ENCODE assay signal across 23 cellular contexts in genomic region chr2:138722316-138722715, GRCh38. TPM values are rescaled to one million over a fixed set of nuclear protein-coding genes. Genes with fewer than 3 reads are reported as not detected.
DNase-seq lines count a peak whose midpoint lies in the region; FAIRE-seq and TF ChIP-seq lines count a peak whose summit lies in the region.
"Had no signal": no experiment of that assay in that cellular context is flagged by ENCODE, and none has a peak within 500 bp of the region (broad histone marks: within the 10 kb centered on the region; RNA-seq: fewer than 3 reads in every experiment).

No MANE protein-coding gene starts in this region.

- no peak overlapping the region for H3K27ac ChIP-seq in H1 (ENCODE audit: low read depth, low read length)
- no peak overlapping the region for H3K27ac ChIP-seq in effector memory CD4-positive, alpha-beta T cell (ENCODE audit: insufficient read depth, low read length, poor library complexity, severe bottlenecking)
- H3K27ac ChIP-seq: breast epithelium, hepatocyte, pancreas, SK-N-MC, spleen had no signal

- no peaks in the 10 kb centered on the region for H3K36me3 ChIP-seq in H1 (ENCODE audit: control insufficient read depth in 2 of 4, insufficient read depth in 4 of 4, low read length in 3 of 4)
- H3K36me3 ChIP-seq in effector memory CD4-positive, alpha-beta T cell (ENCODE audit: control insufficient read depth, insufficient read depth, low read length) = no peaks in the 10 kb centered on the region
- H3K36me3 ChIP-seq: breast epithelium, pancreas, spleen had no signal

- H3K79me1 ChIP-seq in H1 (ENCODE audit: low read depth, low read length) = no peaks in the 10 kb centered on the region; the same call in 1 of the 2 replicates

- peak; percentile 50 for DNase-seq in A172 (ENCODE audit: low spot score)
- peak; percentile 36 for DNase-seq in HT1080 (ENCODE audit: low read depth)
- DNase-seq in H1 (ENCODE audit: low read depth in 1 of 2, low spot score in 2 of 2) = no peak
- peak; percentile 21 for DNase-seq in medulla oblongata (ENCODE audit: extremely low spot score)
- DNase-seq in effector memory CD4-positive, alpha-beta T cell = no peak
- no peak for DNase-seq in hepatic stellate cell (ENCODE audit: low spot score)
- no peak for DNase-seq in LoVo (ENCODE audit: low spot score)
- no peak for DNase-seq in nephron progenitor cell
- DNase-seq: activated CD4-positive, alpha-beta T cell treated with anti-CD3 and anti-CD28 coated beads, Interleukin-2, amount 50 U/mL, for 48 hours; activated T-cell treated with anti-CD3 and anti-CD28 coated beads, Interleukin-2, amount 50 U/mL, for 24 hours; CD8-positive, alpha-beta memory T cell; NCI-H187 treated with DMSO at 0.1 percent for 48 hours; pancreas; spleen; stimulated activated naive B cell treated with anti-CD40 and anti-IgM and Interleukin-4, amounts not matched to agents 10 μg/mL and 1 μg/mL and 100 μg/mL, for 72 hours had no signal

- H2BK120ac ChIP-seq in H1 (replicated peaks; ENCODE audit: low read depth, low read length) = no peak overlapping the region

- 93% methylated on average over 4 of the region's 4 CpGs; no CpG with 5 or more reads in 1 of the 2 experiments for WGBS in H1 (ENCODE audit: extremely low coverage in 1 of 2, insufficient coverage in 1 of 2, insufficient read length in 1 of 2, insufficient replicate concordance in 2 of 2, low coverage in 1 of 2, low lambda C conversion rate in 2 of 2, missing lambda C conversion rate in 1 of 2), 2 experiments

- no peak overlapping the region for H2AFZ ChIP-seq in H1 (ENCODE audit: low read length)
- H2AFZ ChIP-seq: hepatocyte had no signal

- no peak overlapping the region for H3K56ac ChIP-seq in H1 (replicated peaks; ENCODE audit: insufficient read length, low read depth, low read length)

- no peak overlapping the region for H4K5ac ChIP-seq in H1 (ENCODE audit: insufficient read length, low read depth, low read length)

- H3K27me3 ChIP-seq in H1 (replicated peaks in 1 of 4; ENCODE audit: control insufficient read depth in 3 of 4, extremely low read depth in 1 of 4, insufficient read depth in 3 of 4, low read length in 3 of 4) = no peaks in the 10 kb centered on the region
- H3K27me3 ChIP-seq in effector memory CD4-positive, alpha-beta T cell (replicated peaks; ENCODE audit: control insufficient read depth, insufficient read depth, low read length, poor library complexity, severe bottlenecking) = no peaks in the 10 kb centered on the region
- H3K27me3 ChIP-seq: breast epithelium, hepatocyte, pancreas, spleen had no signal

- no peak overlapping the region for H2BK15ac ChIP-seq in H1 (ENCODE audit: low read length)

- H2BK20ac ChIP-seq in H1 (ENCODE audit: low read length) = no peak overlapping the region

- H2BK5ac ChIP-seq in H1 (ENCODE audit: low read depth, low read length) = no peak overlapping the region

- no peak overlapping the region for H2AK5ac ChIP-seq in H1 (ENCODE audit: low read depth, low read length)

- POLR2A ChIA-PET in H1 (lab: Charles Lee; ENCODE audit: partially characterized antibody) = interaction anchor here (1.3 kb wide), 1 partner anchor 9 kb away, joined by 3 read pairs; no protein-coding TSS in a partner anchor

- CTCF ChIA-PET in H1 (lab: Charles Lee; ENCODE audit: partially characterized antibody) = interaction anchor here (1.2 to 2.1 kb wide), 5 partner anchors 10 to 122 kb away, joined by 3 to 6 read pairs (median 4); no protein-coding TSS in a partner anchor

- no peak for TF ChIP-seq POLR2A in H1 (IDR thresholded peaks at IDR 0.05; ENCODE audit: control extremely low read depth in 1 of 2, low read depth in 2 of 2, low read length in 2 of 2)

- no peak for TF ChIP-seq RAD21 in H1 (IDR thresholded peaks at IDR 0.05 in 1 of 2, conservative IDR thresholded peaks at IDR 0.05 in 1 of 2; ENCODE audit: low read depth in 2 of 2, low read length in 2 of 2)

- H3K9ac ChIP-seq in H1 (replicated peaks in 1 of 4; ENCODE audit: extremely low read depth in 1 of 4, low read depth in 3 of 4, low read length in 3 of 4) = no peak overlapping the region

- no peak overlapping the region for H3K23ac ChIP-seq in H1 (ENCODE audit: insufficient read length)

- no peak overlapping the region for H2BK12ac ChIP-seq in H1 (ENCODE audit: low read depth, low read length)

- H3K36me3 Mint-ChIP-seq in nephron progenitor cell (ENCODE audit: low read depth) = no peaks in the 10 kb centered on the region
- H3K36me3 Mint-ChIP-seq: activated naive CD8-positive, alpha-beta T cell; CD8-positive, alpha-beta memory T cell; stimulated activated naive B cell treated with anti-CD40 and anti-IgM and Interleukin-4, amounts not matched to agents 10 μg/mL and 1 μg/mL and 100 μg/mL, for 72 hours had no signal

- H3K4me2 ChIP-seq in H1 (ENCODE audit: insufficient read depth in 1 of 2, low read depth in 2 of 2, low read length in 2 of 2) = no peak overlapping the region
- H3K4me2 ChIP-seq: hepatocyte had no signal

- no peak overlapping the region for H3K4me3 Mint-ChIP-seq in nephron progenitor cell
- H3K4me3 Mint-ChIP-seq: activated naive CD8-positive, alpha-beta T cell; activated T-cell treated with anti-CD3 and anti-CD28 coated beads, Interleukin-2, amount 50 U/mL, for 24 hours; CD8-positive, alpha-beta memory T cell; stimulated activated naive B cell treated with anti-CD40 and anti-IgM and Interleukin-4, amounts not matched to agents 10 μg/mL and 1 μg/mL and 100 μg/mL, for 72 hours; type B pancreatic cell had no signal

- no peak overlapping the region for H3K4me3 ChIP-seq in H1 (ENCODE audit: extremely low read depth in 1 of 4, insufficient read depth in 2 of 4, low read depth in 3 of 4, low read length in 4 of 4)
- no peak overlapping the region for H3K4me3 ChIP-seq in effector memory CD4-positive, alpha-beta T cell (ENCODE audit: insufficient read depth, low read depth, low read length, poor library complexity, severe bottlenecking)
- H3K4me3 ChIP-seq: breast epithelium, hepatocyte, pancreas, SK-N-MC, spleen had no signal

- no peak for FAIRE-seq in H1 (lab: Jason Lieb, UNC)
- FAIRE-seq: HTR-8/SVneo, pancreas had no signal

- H3K18ac ChIP-seq in H1 (ENCODE audit: extremely low read depth, low read length) = no peak overlapping the region

- H3K9me3 ChIP-seq in H1 (ENCODE audit: insufficient read depth in 2 of 2, low read depth in 1 of 2, low read length in 1 of 2) = no peaks in the 10 kb centered on the region
- no peaks in the 10 kb centered on the region for H3K9me3 ChIP-seq in effector memory CD4-positive, alpha-beta T cell (ENCODE audit: control insufficient read depth, low read length)
- H3K9me3 ChIP-seq: breast epithelium, pancreas, spleen had no signal

- H4K91ac ChIP-seq in H1 (replicated peaks; ENCODE audit: insufficient read length, low read length) = no peak overlapping the region

- H3K27me3 Mint-ChIP-seq in nephron progenitor cell (ENCODE audit: low read depth, poor library complexity) = no peaks in the 10 kb centered on the region
- H3K27me3 Mint-ChIP-seq: activated naive CD8-positive, alpha-beta T cell; activated T-cell treated with anti-CD3 and anti-CD28 coated beads, Interleukin-2, amount 50 U/mL, for 24 hours had no signal

- no peak overlapping the region for H3K27ac Mint-ChIP-seq in nephron progenitor cell
- H3K27ac Mint-ChIP-seq: activated naive CD8-positive, alpha-beta T cell; activated T-cell treated with anti-CD3 and anti-CD28 coated beads, Interleukin-2, amount 50 U/mL, for 24 hours; CD8-positive, alpha-beta memory T cell; stimulated activated naive B cell treated with anti-CD40 and anti-IgM and Interleukin-4, amounts not matched to agents 10 μg/mL and 1 μg/mL and 100 μg/mL, for 72 hours; type B pancreatic cell had no signal

- no peaks in the 10 kb centered on the region for H3K9me3 Mint-ChIP-seq in nephron progenitor cell
- H3K9me3 Mint-ChIP-seq: activated T-cell treated with anti-CD3 and anti-CD28 coated beads, Interleukin-2, amount 50 U/mL, for 24 hours; CD8-positive, alpha-beta memory T cell; stimulated activated naive B cell treated with anti-CD40 and anti-IgM and Interleukin-4, amounts not matched to agents 10 μg/mL and 1 μg/mL and 100 μg/mL, for 72 hours; type B pancreatic cell had no signal

- no peaks in the 10 kb centered on the region for H4K20me1 ChIP-seq in H1 (replicated peaks in 1 of 2; ENCODE audit: control insufficient read depth in 1 of 2, insufficient read depth in 2 of 2, low read length in 2 of 2)

- H4K8ac ChIP-seq in H1 (ENCODE audit: extremely low read depth, insufficient read depth, low read length) = no peak overlapping the region

- H3K4ac ChIP-seq in H1 (replicated peaks; ENCODE audit: insufficient read length, low read depth, low read length) = no peak overlapping the region

- peak in 2 of 3 experiments; percentile 11 to 36; a peak in 1 of 4 replicates for TF ChIP-seq CTCF in H1 (IDR thresholded peaks at IDR 0.05; ENCODE audit: control extremely low read depth in 1 of 3, insufficient read depth in 1 of 3, low read depth in 1 of 3, low read length in 3 of 3)
- no peak for TF ChIP-seq CTCF in nephron progenitor cell (IDR thresholded peaks at IDR 0.05)

- peaks cover 0 to 9% (median 4%) of the 10 kb centered on the region in 4 experiments; a peak in 3 of 7 replicates for H3K4me1 ChIP-seq in H1 (replicated peaks in 1 of 4; ENCODE audit: control insufficient read depth in 3 of 4, insufficient read depth in 4 of 4, low read length in 3 of 4)
- no peaks in the 10 kb centered on the region for H3K4me1 ChIP-seq in effector memory CD4-positive, alpha-beta T cell (ENCODE audit: control insufficient read depth, insufficient read depth, low read length, poor library complexity, severe bottlenecking)
- H3K4me1 ChIP-seq: breast epithelium, spleen had no signal

- H3K14ac ChIP-seq in H1 (ENCODE audit: insufficient read length) = no peak overlapping the region

- no peaks in the 10 kb centered on the region for H3K23me2 ChIP-seq in H1 (ENCODE audit: low read depth, low read length)

- TF ChIP-seq EP300 in H1 (IDR thresholded peaks at IDR 0.05; ENCODE audit: borderline replicate concordance in 1 of 2, low read depth in 2 of 2, low read length in 2 of 2) = no peak

- H3K4me1 Mint-ChIP-seq in nephron progenitor cell = peaks cover 16% of the 10 kb centered on the region
- H3K4me1 Mint-ChIP-seq: CD8-positive, alpha-beta memory T cell had no signal

- no peaks in the 10 kb centered on the region for H3K79me2 ChIP-seq in H1 (ENCODE audit: control insufficient read depth in 1 of 2, insufficient read depth in 2 of 2, low read length in 2 of 2)
- H3K79me2 ChIP-seq: hepatocyte had no signal

RNA-seq across cellular contexts. Expression of gene NXPH2, which starts 57.9 kb away (rescaled TPM):
- total RNA-seq in A172 (2014; rRNA removed; shearing (Covaris generic)) = 34.5 and 42.2 TPM in 2 replicates
- 0.14 TPM in 1 of 2 replicates, not detected in the other for total RNA-seq in HT1080 (2014; rRNA removed; shearing (Covaris generic))
- polyA plus RNA-seq in HT1080 (2015; cell fraction: cytosol; rRNA removed) = not detected in 2 replicates
- not detected in 2 replicates for polyA plus RNA-seq in HT1080 (2015; cell fraction: nucleus; rRNA removed)
- total RNA-seq in H1 (2021; fragmentation: NEBNext Ultra II Directional; extraction: Animal tissue kit (Norgen Biotek cat#: 25700)) = 5.6 and 6.9 TPM in 2 replicates
- 1.8 and 1.9 TPM in 2 replicates for polyA plus RNA-seq in H1 (2011; rRNA removed)
- polyA plus RNA-seq in H1 (2011; cell fraction: cytosol; rRNA removed) = 1.8 TPM
- 1.3 TPM for polyA plus RNA-seq in H1 (2011; cell fraction: nucleus; rRNA removed)
- 2.5 to 4.3 TPM (median 3.2 TPM) in 4 replicates for polyA plus RNA-seq in H1 (2012, experiment 1 of 2)
- polyA plus RNA-seq in H1 (2012, experiment 2 of 2) = 1.4 TPM
- polyA plus RNA-seq in H1 (2013, experiment 1 of 2) = 1.9 TPM
- polyA plus RNA-seq in H1 (2013, experiment 2 of 2) = 2.3 TPM
- polyA minus RNA-seq in H1 (2011; rRNA and poly(A)+ RNA removed) = 4.6 and 5.4 TPM in 2 replicates
- 2.2 TPM for polyA minus RNA-seq in H1 (2011; cell fraction: cytosol; rRNA and poly(A)+ RNA removed)
- polyA minus RNA-seq in H1 (2011; cell fraction: nucleus; rRNA and poly(A)+ RNA removed) = 2.5 TPM
- total RNA-seq: breast epithelium; CD8-positive, alpha-beta memory T cell; kidney epithelial cell; OCI-LY7; spleen had no signal
- polyA plus RNA-seq: CD8-positive, alpha-beta memory T cell; pancreas; spleen had no signal

Comparison
In these comparisons a context has a peak if more than half of its experiments do, and no peak if none do; other contexts are left out.
1. DNase-seq: peak in A172 (single experiment), HT1080 (single experiment) and medulla oblongata (single experiment); none in H1 (0 of 2), effector memory CD4-positive, alpha-beta T cell (0 of 3), hepatic stellate cell (single experiment), LoVo (single experiment) and nephron progenitor cell (single experiment).